Comparison of ENCODE assay signal across 8 cellular contexts in genomic region chr12:21656931-21657335, GRCh38. TPM values are rescaled to one million over a fixed set of nuclear protein-coding genes. Genes with fewer than 3 reads are reported as not detected.
DNase-seq lines count a peak whose midpoint lies in the region; ATAC-seq and TF ChIP-seq lines count a peak whose summit lies in the region.

No MANE protein-coding gene starts in this region.

- no peaks in the 10 kb centered on the region for H3K9me3 Mint-ChIP-seq in HFFc6
- no peaks in the 10 kb centered on the region for H3K9me3 Mint-ChIP-seq in endothelial cell (ENCODE audit: unreplicated experiment)
- H3K9me3 Mint-ChIP-seq in stimulated activated naive B cell treated with anti-CD40 and anti-IgM and Interleukin-4, amounts not matched to agents 10 μg/mL and 1 μg/mL and 100 μg/mL, for 72 hours: no peaks in the 10 kb centered on the region

- TF ChIP-seq CTCF in HFFc6 (IDR thresholded peaks at IDR 0.05): no peak
- TF ChIP-seq CTCF in endothelial cell (IDR thresholded peaks at IDR 0.05; ENCODE audit: unreplicated experiment): no peak

- H3K36me3 Mint-ChIP-seq in HFFc6 (ENCODE audit: low read depth) (peaks cover 22% of the 10 kb centered on the region), endothelial cell (ENCODE audit: low read depth, unreplicated experiment) (no peaks in the 10 kb centered on the region)
- peaks cover 12 to 24% of the 10 kb centered on the region in 2 donors for H3K36me3 Mint-ChIP-seq in stimulated activated naive B cell treated with anti-CD40 and anti-IgM and Interleukin-4, amounts not matched to agents 10 μg/mL and 1 μg/mL and 100 μg/mL, for 72 hours

- H3K27ac Mint-ChIP-seq in HFFc6: peak overlapping the region; percentile 90
- H3K27ac Mint-ChIP-seq in endothelial cell (ENCODE audit: unreplicated experiment): peak overlapping the region; percentile 52
- H3K27ac Mint-ChIP-seq in stimulated activated naive B cell treated with anti-CD40 and anti-IgM and Interleukin-4, amounts not matched to agents 10 μg/mL and 1 μg/mL and 100 μg/mL, for 72 hours: peak overlapping the region; percentile 97

- H3K27me3 Mint-ChIP-seq in HFFc6 (ENCODE audit: insufficient read depth): 0 out of 2 replicates have a peak, but pooled peaks cover 7% of the 10 kb centered on the region
- H3K27me3 Mint-ChIP-seq in endothelial cell (ENCODE audit: unreplicated experiment): peaks cover 9% of the 10 kb centered on the region
- no peaks in the 10 kb centered on the region for H3K27me3 Mint-ChIP-seq in stimulated activated naive B cell treated with anti-CD40 and anti-IgM and Interleukin-4, amounts not matched to agents 10 μg/mL and 1 μg/mL and 100 μg/mL, for 72 hours

- peak; percentile 52 for DNase-seq in DMS153 treated with DMSO at 0.1 percent for 48 hours (lab: John Stamatoyannopoulos, UW; ENCODE audit: unreplicated experiment)
- DNase-seq in DMS153 (lab: John Stamatoyannopoulos, UW): no peak
- peak; percentile 16 for DNase-seq in HFFc6
- DNase-seq in NCI-H1417 (lab: John Stamatoyannopoulos, UW): peak; percentile 30 to 87 (median 85)
- DNase-seq in activated CD8-positive, alpha-beta memory T cell treated with anti-CD3 and anti-CD28 coated beads for 24 hours: peak; percentile 83
- peak; percentile 19 for DNase-seq in endothelial cell (ENCODE audit: low spot score)
- peak; percentile 79 for DNase-seq in midbrain (lab: John Stamatoyannopoulos, UW)
- no peak for DNase-seq in stimulated activated naive B cell treated with anti-CD40 and anti-IgM and Interleukin-4, amounts not matched to agents 10 μg/mL and 1 μg/mL and 100 μg/mL, for 72 hours

- H3K4me1 Mint-ChIP-seq in HFFc6 (ENCODE audit: low read depth) (peaks cover 28% of the 10 kb centered on the region), endothelial cell (ENCODE audit: unreplicated experiment) (peaks cover 13% of the 10 kb centered on the region)
- peaks cover 10 to 24% of the 10 kb centered on the region in 2 donors for H3K4me1 Mint-ChIP-seq in stimulated activated naive B cell treated with anti-CD40 and anti-IgM and Interleukin-4, amounts not matched to agents 10 μg/mL and 1 μg/mL and 100 μg/mL, for 72 hours

- peak; percentile 32 to 40 for ATAC-seq in stimulated activated naive B cell treated with anti-CD40 and anti-IgM and Interleukin-4, amounts not matched to agents 10 μg/mL and 1 μg/mL and 100 μg/mL, for 72 hours (replicated peaks)

- peak overlapping the region; percentile 93 for H3K4me3 Mint-ChIP-seq in HFFc6
- H3K4me3 Mint-ChIP-seq in endothelial cell (ENCODE audit: unreplicated experiment): peak overlapping the region; percentile 99
- H3K4me3 Mint-ChIP-seq in stimulated activated naive B cell treated with anti-CD40 and anti-IgM and Interleukin-4, amounts not matched to agents 10 μg/mL and 1 μg/mL and 100 μg/mL, for 72 hours: peak overlapping the region; percentile 91 to 92

RNA-seq across cellular contexts. Expression of gene LDHB, which starts 0.7 kb away (rescaled TPM):
- 100 to 1,000 TPM; 635 to 852 (median 715) TPM for total RNA-seq in HFFc6 (2021; fragmentation: NEBNext Ultra II Directional; extraction: Animal tissue kit (Norgen Biotek cat#: 25700))
- 506 TPM for total RNA-seq in endothelial cell (ENCODE audit: unreplicated experiment)

RNA-seq across cellular contexts. Expression of gene GYS2, which starts 52.3 kb away (rescaled TPM):
- total RNA-seq in HFFc6 (2021; fragmentation: NEBNext Ultra II Directional; extraction: Animal tissue kit (Norgen Biotek cat#: 25700)): not detected
- total RNA-seq in endothelial cell (ENCODE audit: unreplicated experiment): 0.08 TPM

Comparison
In these comparisons a context has a peak if more than half of its experiments do, and no peak if none do; other contexts are left out.
1. DNase-seq: peak in DMS153 treated with DMSO at 0.1 percent for 48 hours (single experiment), HFFc6 (single experiment), NCI-H1417 (3 of 3), activated CD8-positive, alpha-beta memory T cell treated with anti-CD3 and anti-CD28 coated beads for 24 hours (single experiment), endothelial cell (single experiment) and midbrain (single experiment); none in DMS153 (single experiment) and stimulated activated naive B cell treated with anti-CD40 and anti-IgM and Interleukin-4, amounts not matched to agents 10 μg/mL and 1 μg/mL and 100 μg/mL, for 72 hours (single experiment).
2. Peak in every context shown above with its lines, with median percentiles within 50 percentile points of each other: H3K27ac Mint-ChIP-seq and H3K4me3 Mint-ChIP-seq.